ENCODE assay signal across 14 cellular contexts in genomic region chr5:83563631-83564030, GRCh38.
DNase-seq lines count a peak whose midpoint lies in the region; ATAC-seq and TF ChIP-seq lines count a peak whose summit lies in the region.
"Had no signal": no experiment of that assay in that cellular context is flagged by ENCODE, and none has a peak within 500 bp of the region (broad histone marks: within the 10 kb centered on the region; RNA-seq: fewer than 3 reads in every experiment).

No MANE protein-coding gene starts in this region.

- H3K4me1 ChIP-seq in Caco-2 = peaks cover 32% of the 10 kb centered on the region
- H3K4me1 ChIP-seq in body of pancreas = peaks cover 14% of the 10 kb centered on the region
- H3K4me1 ChIP-seq in mesenchymal stem cell (ENCODE audit: control insufficient read depth, insufficient read depth, low read depth, low read length) = peaks cover 4% of the 10 kb centered on the region
- H3K4me1 ChIP-seq in suprapubic skin = peaks cover 19% of the 10 kb centered on the region

- H2BK15ac ChIP-seq in mesenchymal stem cell (ENCODE audit: low read depth, poor library complexity, severe bottlenecking) = no peak overlapping the region

- H3K79me1 ChIP-seq in mesenchymal stem cell (replicated peaks; ENCODE audit: low read length, poor library complexity, severe bottlenecking) = peaks cover 6% of the 10 kb centered on the region

- no peak overlapping the region for H3K4ac ChIP-seq in mesenchymal stem cell (ENCODE audit: low read depth in 1 of 2, low read length in 2 of 2)

- H2BK120ac ChIP-seq in mesenchymal stem cell (ENCODE audit: low read depth, low read length) = no peak overlapping the region

- no TSS peak for BruUV-seq in Caco-2 (replicated peaks; lab: Mats Ljungman, UMichigan)

- TF ChIP-seq POLR2A in body of pancreas (IDR thresholded peaks at IDR 0.05) (no peak), suprapubic skin (IDR thresholded peaks at IDR 0.05) (no peak), GM18505 (IDR thresholded peaks at IDR 0.05; ENCODE audit: borderline replicate concordance, extremely low read depth, insufficient read depth, insufficient read length) (no peak)

- TF ChIP-seq CTCF in Caco-2 (IDR thresholded peaks at IDR 0.05; ENCODE audit: insufficient read depth in 1 of 2, low read depth in 1 of 2, low read length in 1 of 2, severe bottlenecking in 1 of 2, unreplicated experiment in 1 of 2) (no peak), body of pancreas (IDR thresholded peaks at IDR 0.05) (no peak), suprapubic skin (IDR thresholded peaks at IDR 0.05) (no peak)

- WGBS in body of pancreas, 2 donors = 19 to 29% methylated on average over 7 of the region's 7 CpGs
- WGBS in mesenchymal stem cell = 87% methylated on average over 7 of the region's 7 CpGs
- 65% methylated on average over 7 of the region's 7 CpGs for WGBS in suprapubic skin

- CTCF ChIA-PET in Caco-2 (lab: Charles Lee) = interaction anchor here (0.6 to 1.0 kb wide), 3 partner anchors 88 to 298 kb away, joined by 3 read pairs; no protein-coding TSS in a partner anchor

- no peak overlapping the region for H3K4me2 ChIP-seq in mesenchymal stem cell (ENCODE audit: low read length, poor library complexity, severe bottlenecking)

- TF ChIP-seq EP300 in suprapubic skin (IDR thresholded peaks at IDR 0.05) = no peak

- no peak overlapping the region for H3K27ac ChIP-seq in body of pancreas
- H3K27ac ChIP-seq in mesenchymal stem cell (ENCODE audit: low read length, poor library complexity, severe bottlenecking) = peak overlapping the region; percentile 24
- no peak overlapping the region for H3K27ac ChIP-seq in suprapubic skin
- H3K27ac ChIP-seq: vagina had no signal

- H3K9me3 ChIP-seq in Caco-2 = no peaks in the 10 kb centered on the region
- no peaks in the 10 kb centered on the region for H3K9me3 ChIP-seq in body of pancreas
- no peaks in the 10 kb centered on the region for H3K9me3 ChIP-seq in mesenchymal stem cell (ENCODE audit: control insufficient read depth, low read length)
- no peaks in the 10 kb centered on the region for H3K9me3 ChIP-seq in suprapubic skin
- H3K9me3 ChIP-seq: esophagus squamous epithelium, mucosa of descending colon, vagina had no signal

- no peak overlapping the region for H2BK5ac ChIP-seq in mesenchymal stem cell (ENCODE audit: low read depth, low read length, poor library complexity, severe bottlenecking)

- H2AK5ac ChIP-seq in mesenchymal stem cell (ENCODE audit: low read length, severe bottlenecking) = peak overlapping the region; percentile 15

- H3K27ac Mint-ChIP-seq in Caco-2 (ENCODE audit: unreplicated experiment) = peak overlapping the region; percentile 50

- no peaks in the 10 kb centered on the region for H3K9me3 Mint-ChIP-seq in Caco-2 (ENCODE audit: unreplicated experiment)

- peak overlapping the region; percentile 84 for H3K9ac ChIP-seq in mesenchymal stem cell (ENCODE audit: low read length)

- H2BK12ac ChIP-seq in mesenchymal stem cell (ENCODE audit: low read length in 2 of 2) = no peak overlapping the region

- peak overlapping the region; percentile 52 for H3K4me3 Mint-ChIP-seq in Caco-2 (ENCODE audit: unreplicated experiment)

- ATAC-seq in body of pancreas (peak; percentile 64), GM18505 (IDR thresholded peaks at IDR 0.05; ENCODE audit: unreplicated experiment) (no peak), HG02852 (IDR thresholded peaks at IDR 0.05; ENCODE audit: unreplicated experiment) (no peak)

- H3K4me3 ChIP-seq in Caco-2 (ENCODE audit: low read depth, low read length) = no peak overlapping the region
- no peak overlapping the region for H3K4me3 ChIP-seq in body of pancreas
- H3K4me3 ChIP-seq in mesenchymal stem cell (ENCODE audit: insufficient read depth in 1 of 2, low read depth in 1 of 2, low read length in 2 of 2) = peak overlapping the region in 1 of 2 experiments; percentile 4
- no peak overlapping the region for H3K4me3 ChIP-seq in suprapubic skin
- H3K4me3 ChIP-seq: esophagus squamous epithelium, mucosa of descending colon, vagina had no signal

- intact Hi-C loops in Caco-2 (cut with micrococcal nuclease; ENCODE audit: unreplicated experiment) = loop anchor here (1.0 to 10.0 kb wide), 14 partner anchors 14 to 1251 kb away; partner anchors contain the start of genes TMEM167A and XRCC4
- intact Hi-C loops in body of pancreas (cut with DNase I) = loop anchor here (10.0 kb wide), 1 partner anchor 919 kb away; no protein-coding TSS in a partner anchor

- peaks cover 14% of the 10 kb centered on the region for H3K36me3 Mint-ChIP-seq in Caco-2 (ENCODE audit: insufficient read depth, unreplicated experiment)

- no peaks in the 10 kb centered on the region for H3K27me3 Mint-ChIP-seq in Caco-2 (ENCODE audit: insufficient read depth, unreplicated experiment)

- no peak overlapping the region for H2AFZ ChIP-seq in mesenchymal stem cell (ENCODE audit: low read depth, low read length)

- no peak overlapping the region for H4K8ac ChIP-seq in mesenchymal stem cell (ENCODE audit: low read length)

- H3K4me1 Mint-ChIP-seq in Caco-2 (ENCODE audit: low read depth, unreplicated experiment) = peaks cover 25% of the 10 kb centered on the region

- H3K27me3 ChIP-seq in Caco-2 (replicated peaks; ENCODE audit: control insufficient read depth, insufficient read depth, low read length) (no peaks in the 10 kb centered on the region), body of pancreas (no peaks in the 10 kb centered on the region), mesenchymal stem cell (ENCODE audit: control insufficient read depth in 1 of 2, insufficient read depth in 1 of 2, low read length in 2 of 2) (no peaks in the 10 kb centered on the region), suprapubic skin (no peaks in the 10 kb centered on the region)
- H3K27me3 ChIP-seq: esophagus squamous epithelium, vagina had no signal

- H4K91ac ChIP-seq in mesenchymal stem cell (ENCODE audit: low read length) = no peak overlapping the region

- H3K18ac ChIP-seq in mesenchymal stem cell (ENCODE audit: low read depth in 1 of 2, low read length in 2 of 2) = no peak overlapping the region

- H3K36me3 ChIP-seq in Caco-2 (ENCODE audit: control insufficient read depth, insufficient read depth, low read length) (no peaks in the 10 kb centered on the region), body of pancreas (replicated peaks in 1 of 2; ENCODE audit: insufficient read depth in 1 of 2, low read depth in 2 of 2) (no peaks in the 10 kb centered on the region), mesenchymal stem cell (ENCODE audit: control insufficient read depth in 1 of 2, insufficient read depth in 2 of 2, low read depth in 1 of 2, low read length in 2 of 2) (peaks cover 7 to 73% of the 10 kb centered on the region in 2 experiments), suprapubic skin (no peaks in the 10 kb centered on the region)
- H3K36me3 ChIP-seq: esophagus squamous epithelium, vagina had no signal

- peak; percentile 68 to 71 for DNase-seq in Caco-2
- peak; percentile 10 for DNase-seq in HuH-7 (ENCODE audit: low spot score)
- peak in 2 of 4 donors; percentile 11 to 26 for DNase-seq in body of pancreas
- no peak for DNase-seq in mesenchymal stem cell
- no peak for DNase-seq in COR-L47 (lab: John Stamatoyannopoulos, UW)
- DNase-seq in suprapubic skin (ENCODE audit: low spot score in 2 of 2) = no peak
- DNase-seq: activated CD4-positive, alpha-beta T cell treated with anti-CD3 and anti-CD28 coated beads, Interleukin-2, amount 50 U/mL, for 48 hours; amniotic stem cell; esophagus squamous epithelium; mucosa of descending colon; NK-92 treated with Interleukin-12 subunit alpha and Interleukin-12 subunit beta, amount 100 ng/mL, for 24 hours had no signal

- H3K14ac ChIP-seq in mesenchymal stem cell (ENCODE audit: low read length in 2 of 2) = no peak overlapping the region

- H3K23ac ChIP-seq in mesenchymal stem cell (ENCODE audit: low read length in 2 of 2) = no peak overlapping the region

- POLR2A ChIA-PET in Caco-2 (lab: Charles Lee) = interaction anchor here (1.3 kb wide), 1 partner anchor 486 kb away, joined by 3 read pairs; the partner anchor contains the start of gene XRCC4

Comparison
In these comparisons a context has a peak if more than half of its experiments do, and no peak if none do; other contexts are left out.
1. DNase-seq: peak in Caco-2 (2 of 2) and HuH-7 (single experiment); none in mesenchymal stem cell (single experiment), COR-L47 (single experiment) and suprapubic skin (0 of 2).